8 cellular contexts compared by ENCODE assay signal in the genomic region with DNA sequence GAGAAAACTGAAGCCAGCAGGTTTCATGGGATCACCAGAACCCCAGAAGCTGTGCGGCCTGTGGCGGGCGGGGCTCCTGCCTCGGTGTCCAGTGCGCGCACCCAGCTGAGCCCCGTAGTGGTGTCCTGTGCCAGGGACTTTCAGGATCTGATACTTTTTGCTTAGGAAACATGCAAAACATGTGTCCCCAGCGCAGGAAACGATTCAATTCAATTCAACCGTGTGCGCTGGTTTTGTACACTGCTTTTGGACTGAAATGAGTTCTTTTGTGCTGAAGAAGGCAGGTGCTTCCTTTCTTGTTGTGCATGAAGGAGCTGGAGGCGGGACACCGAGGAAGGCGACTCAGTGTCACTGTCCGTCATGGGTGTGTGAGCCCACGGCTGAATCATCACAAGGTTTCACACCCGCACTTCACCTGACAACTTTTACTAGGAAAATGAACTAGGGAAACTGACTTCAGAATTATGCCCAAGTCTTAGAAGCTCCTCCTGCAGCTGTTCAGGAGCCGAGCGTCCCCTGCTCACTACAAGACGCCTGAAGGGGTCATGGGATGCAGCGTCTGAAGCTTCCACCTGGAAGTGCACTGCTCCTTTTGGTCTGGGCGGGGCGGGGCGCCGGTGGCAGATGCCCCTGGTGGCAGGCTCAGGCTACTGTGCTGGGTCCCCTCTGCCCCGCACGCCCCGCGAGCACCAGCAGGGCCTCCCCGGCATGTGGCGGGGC. TPM values are rescaled to one million over a fixed set of nuclear protein-coding genes. Genes with fewer than 3 reads are reported as not detected.
DNase-seq lines count a peak whose midpoint lies in the region; ATAC-seq, FAIRE-seq and TF ChIP-seq lines count a peak whose summit lies in the region.
"Had no signal": no experiment of that assay in that cellular context is flagged by ENCODE, and none has a peak within 500 bp of the region (broad histone marks: within the 10 kb centered on the region; RNA-seq: fewer than 3 reads in every experiment).

No MANE protein-coding gene starts in this region.

- peak; percentile 68 for ATAC-seq in GM18868 (IDR thresholded peaks at IDR 0.05; ENCODE audit: unreplicated experiment)
- ATAC-seq in GM21737 (IDR thresholded peaks at IDR 0.05; ENCODE audit: unreplicated experiment), result peak; percentile 52

- TF ChIP-seq POLR2A in H54 (IDR thresholded peaks at IDR 0.05; ENCODE audit: low read depth, low read length), result no peak

- FAIRE-seq in H54 (lab: Jason Lieb, UNC), result no peak
- FAIRE-seq in frontal cortex (lab: Jason Lieb, UNC), result no peak

- DNase-seq in NCI-H345 (lab: John Stamatoyannopoulos, UW) (peak; percentile 62), pulmonary artery endothelial cell (ENCODE audit: low read depth, low spot score) (peak; percentile 40), H54 (ENCODE audit: insufficient read length, low spot score) (no peak), COLO668 (lab: John Stamatoyannopoulos, UW; ENCODE audit: unreplicated experiment) (no peak), frontal cortex (ENCODE audit: low spot score in 2 of 2) (no peak)
- DNase-seq: IMR-90 had no signal

RNA-seq across cellular contexts. Expression of gene ZNF750, which starts 31.4 kb away (rescaled TPM):
- total RNA-seq in pulmonary artery endothelial cell, result under 0.01 and 0.07 TPM in 2 replicates
- total RNA-seq in frontal cortex, result not detected
- total RNA-seq: IMR-90 had no signal

Comparison
In these comparisons a context has a peak if more than half of its experiments do, and no peak if none do; other contexts are left out.
1. DNase-seq: peak in NCI-H345 (single experiment) and pulmonary artery endothelial cell (single experiment); none in H54 (single experiment), COLO668 (single experiment) and frontal cortex (0 of 2).